ENCODE assay signal across 8 cellular contexts in genomic region chr22:37681556-37682049, GRCh38. TPM values are rescaled to one million over a fixed set of nuclear protein-coding genes. Genes with fewer than 3 reads are reported as not detected.
DNase-seq lines count a peak whose midpoint lies in the region; ATAC-seq and TF ChIP-seq lines count a peak whose summit lies in the region.

No MANE protein-coding gene starts in this region.

- peak; percentile 23 for DNase-seq in DMS53 treated with DMSO at 0.1 percent for 48 hours (lab: John Stamatoyannopoulos, UW; ENCODE audit: unreplicated experiment)
- DNase-seq in LNCaP clone FGC (ENCODE audit: low read depth), result no peak
- peak; percentile 61 for DNase-seq in SKM-1 (lab: John Stamatoyannopoulos, UW; ENCODE audit: unreplicated experiment)
- DNase-seq in activated naive CD4-positive, alpha-beta T cell treated with anti-CD3 and anti-CD28 coated beads, Interleukin-2, amount 50 U/mL, for 72 hours (ENCODE audit: low spot score in 2 of 2), result peak; percentile 78 to 81
- DNase-seq in left ventricle myocardium inferior, result peak; percentile 61
- peak; percentile 43 to 69 for DNase-seq in gastrocnemius medialis
- no peak for DNase-seq in middle frontal gyrus (ENCODE audit: extremely low spot score, low spot score)

- H3K36me3 Mint-ChIP-seq in activated naive CD4-positive, alpha-beta T cell treated with anti-CD3 and anti-CD28 coated beads, Interleukin-2, amount 50 U/mL, for 72 hours, result peaks cover 2 to 16% of the 10 kb centered on the region in 2 donors

- intact Hi-C loops in left ventricle myocardium inferior (cut with micrococcal nuclease) (no loop called here), gastrocnemius medialis (cut with DNase I; ENCODE audit: low total_unique reads) (loop anchor here (1.0 kb wide), 1 partner anchor 38 kb away; no protein-coding TSS in a partner anchor)

- no peaks in the 10 kb centered on the region for H3K27me3 ChIP-seq in left ventricle myocardium inferior (ENCODE audit: low read depth)
- no peaks in the 10 kb centered on the region for H3K27me3 ChIP-seq in gastrocnemius medialis

- H3K36me3 ChIP-seq in left ventricle myocardium inferior (peaks cover 24% of the 10 kb centered on the region), gastrocnemius medialis (peaks cover 0 to 27% of the 10 kb centered on the region in 2 donors)

- no peak for TF ChIP-seq POLR2A in gastrocnemius medialis (IDR thresholded peaks at IDR 0.05)

- H3K9me3 ChIP-seq in left ventricle myocardium inferior (replicated peaks) (no peaks in the 10 kb centered on the region), gastrocnemius medialis (no peaks in the 10 kb centered on the region)

- in situ Hi-C loops in gastrocnemius medialis (cut with MboI; ENCODE audit: low sequenced_read_pairs in 4 of 4), result loop anchor here in 3 of 4 donors (5.0 to 10.0 kb wide), 2 partner anchors 34 to 57 kb away; no protein-coding TSS in a partner anchor

- H3K4me3 ChIP-seq in LNCaP clone FGC (ENCODE audit: low read depth, low read length) (no peak overlapping the region), left ventricle myocardium inferior (no peak overlapping the region), gastrocnemius medialis (no peak overlapping the region)

- peak; percentile 39 to 51 for ATAC-seq in activated naive CD4-positive, alpha-beta T cell treated with anti-CD3 and anti-CD28 coated beads, Interleukin-2, amount 50 U/mL, for 72 hours
- ATAC-seq in gastrocnemius medialis, result peak; percentile 44 to 53
- ATAC-seq in HG03439 (IDR thresholded peaks at IDR 0.05; ENCODE audit: unreplicated experiment), result no peak

- H3K27ac ChIP-seq in left ventricle myocardium inferior (replicated peaks), result peak overlapping the region; percentile 48
- H3K27ac ChIP-seq in gastrocnemius medialis, result peak overlapping the region in 1 of 4 donors; percentile 20

- no peaks in the 10 kb centered on the region for H3K9me3 Mint-ChIP-seq in activated naive CD4-positive, alpha-beta T cell treated with anti-CD3 and anti-CD28 coated beads, Interleukin-2, amount 50 U/mL, for 72 hours

- H3K4me1 ChIP-seq in left ventricle myocardium inferior (peaks cover 52% of the 10 kb centered on the region), gastrocnemius medialis (peaks cover 16 to 24% of the 10 kb centered on the region in 2 donors)

- peak; percentile 78 for TF ChIP-seq CTCF in LNCaP clone FGC (IDR thresholded peaks at IDR 0.05; ENCODE audit: control insufficient read depth, extremely low read depth, insufficient read depth)
- TF ChIP-seq CTCF in left ventricle myocardium inferior (IDR thresholded peaks at IDR 0.05; ENCODE audit: borderline replicate concordance), result peak; percentile 94
- peak; percentile 84 to 93 (median 91) for TF ChIP-seq CTCF in gastrocnemius medialis (IDR thresholded peaks at IDR 0.05 in 4 of 5, conservative IDR thresholded peaks at IDR 0.05 in 1 of 5)

- peak overlapping the region in 1 of 2 donors; percentile 72 for H3K27ac Mint-ChIP-seq in activated naive CD4-positive, alpha-beta T cell treated with anti-CD3 and anti-CD28 coated beads, Interleukin-2, amount 50 U/mL, for 72 hours

RNA-seq across cellular contexts. Expression of gene NOL12, which starts 4.5 kb away (rescaled TPM):
- 10 to 100 TPM; 24.0 to 42.1 TPM for total RNA-seq in activated naive CD4-positive, alpha-beta T cell treated with anti-CD3 and anti-CD28 coated beads, Interleukin-2, amount 50 U/mL, for 72 hours
- total RNA-seq in left ventricle myocardium inferior, result 12.8 TPM
- total RNA-seq in gastrocnemius medialis, result 10 to 100 TPM; 10.0 to 21.7 (median 16.6) TPM

RNA-seq across cellular contexts. Expression of gene LGALS1, which starts 6.2 kb away (rescaled TPM):
- total RNA-seq in activated naive CD4-positive, alpha-beta T cell treated with anti-CD3 and anti-CD28 coated beads, Interleukin-2, amount 50 U/mL, for 72 hours, result 100 to 1,000 TPM; 362 to 981 TPM
- 843 TPM for total RNA-seq in left ventricle myocardium inferior
- total RNA-seq in gastrocnemius medialis, result 1,000 to 10,000 TPM in 3 of 4 donors, 100 to 1,000 TPM in 1; 561 to 1,888 (median 1,101) TPM

RNA-seq across cellular contexts. Expression of gene TRIOBP, which starts 15.2 kb away (rescaled TPM):
- 10 to 100 TPM; 17.4 to 26.0 TPM for total RNA-seq in activated naive CD4-positive, alpha-beta T cell treated with anti-CD3 and anti-CD28 coated beads, Interleukin-2, amount 50 U/mL, for 72 hours
- total RNA-seq in left ventricle myocardium inferior (86.5 TPM), gastrocnemius medialis (10 to 100 TPM; 21.7 to 38.2 (median 30.3) TPM)

RNA-seq across cellular contexts. Expression of gene PDXP, which starts 23.1 kb away (rescaled TPM):
- 10 to 100 TPM; 34.5 to 38.2 TPM for total RNA-seq in activated naive CD4-positive, alpha-beta T cell treated with anti-CD3 and anti-CD28 coated beads, Interleukin-2, amount 50 U/mL, for 72 hours
- 23.9 TPM for total RNA-seq in left ventricle myocardium inferior
- total RNA-seq in gastrocnemius medialis, result 10 to 100 TPM; 10.3 to 28.7 (median 16.6) TPM

RNA-seq across cellular contexts. Expression of gene SH3BP1, which starts 42.1 kb away (rescaled TPM):
- 10 to 100 TPM; 82.9 to 98.5 TPM for total RNA-seq in activated naive CD4-positive, alpha-beta T cell treated with anti-CD3 and anti-CD28 coated beads, Interleukin-2, amount 50 U/mL, for 72 hours
- total RNA-seq in left ventricle myocardium inferior, result 2.5 TPM
- 1 to 10 TPM in 3 of 4 donors, not detected in 1; 1.1 to 1.8 (median 1.6) TPM for total RNA-seq in gastrocnemius medialis

Comparison
In these comparisons a context has a peak if more than half of its experiments do, and no peak if none do; other contexts are left out.
1. DNase-seq: peak in DMS53 treated with DMSO at 0.1 percent for 48 hours (single experiment), SKM-1 (single experiment), activated naive CD4-positive, alpha-beta T cell treated with anti-CD3 and anti-CD28 coated beads, Interleukin-2, amount 50 U/mL, for 72 hours (2 of 2), left ventricle myocardium inferior (single experiment) and gastrocnemius medialis (2 of 2); none in LNCaP clone FGC (single experiment) and middle frontal gyrus (single experiment).
2. Peak in every context shown above with its lines, with median percentiles within 50 percentile points of each other: CTCF ChIP-seq.